ENCODE assay signal across 8 cellular contexts in the genomic region with DNA sequence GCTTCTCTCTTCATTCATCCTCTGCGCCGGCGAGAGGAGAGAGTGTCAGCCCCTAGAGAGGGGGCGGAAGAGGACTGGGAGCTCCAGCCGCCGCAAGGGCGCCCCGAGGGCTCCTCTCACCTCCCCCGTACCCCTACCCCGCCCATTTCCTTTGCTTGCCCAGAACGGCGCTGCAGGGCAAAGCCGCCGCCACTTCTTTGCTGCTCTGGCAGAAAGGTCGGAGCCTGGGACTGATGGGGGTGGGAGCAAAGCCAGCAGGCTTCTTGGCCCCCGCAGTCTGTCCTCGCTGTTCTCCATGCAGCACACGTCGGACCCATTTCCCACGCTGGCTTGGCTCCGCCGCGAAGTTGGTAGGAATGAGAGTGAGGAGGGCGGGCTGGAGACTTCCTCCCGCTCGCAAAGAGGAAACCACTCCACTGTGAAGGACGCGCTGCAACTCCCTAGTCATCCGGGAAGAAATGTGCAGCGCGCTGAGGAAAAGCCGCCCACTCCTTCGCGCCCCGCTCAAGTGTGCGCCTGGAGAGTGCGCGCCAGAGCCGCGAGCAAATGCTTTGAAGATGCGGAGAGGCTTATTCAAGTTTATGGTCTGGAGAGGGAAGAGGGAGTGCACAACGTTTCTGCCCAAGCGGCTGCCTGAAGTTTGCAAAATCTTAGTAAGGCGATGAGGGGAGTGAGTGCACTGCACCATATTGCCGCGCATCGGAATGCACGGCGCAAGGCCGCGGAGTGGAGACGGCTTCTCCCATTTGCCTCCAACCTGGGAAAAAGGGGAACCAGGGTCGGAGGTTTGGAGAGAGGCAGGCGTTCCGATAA. TPM values are rescaled to one million over a fixed set of nuclear protein-coding genes. Genes with fewer than 3 reads are reported as not detected.
DNase-seq lines count a peak whose midpoint lies in the region; ATAC-seq and TF ChIP-seq lines count a peak whose summit lies in the region.

No MANE protein-coding gene starts in this region.

- no peaks in the 10 kb centered on the region for H3K36me3 Mint-ChIP-seq in CD4-positive, alpha-beta memory T cell

- no peak for TF ChIP-seq CTCF in PC-9 (conservative IDR thresholded peaks at IDR 0.05)
- TF ChIP-seq CTCF in colonic mucosa (IDR thresholded peaks at IDR 0.05), result no peak

- peaks cover 16% of the 10 kb centered on the region for H3K79me2 ChIP-seq in PC-9 (ENCODE audit: low read depth)

- no peaks in the 10 kb centered on the region for H3K36me3 ChIP-seq in CD4-positive, alpha-beta memory T cell (ENCODE audit: insufficient read depth, low read length)
- H3K36me3 ChIP-seq in PC-9 (ENCODE audit: low read depth) (no peaks in the 10 kb centered on the region), colonic mucosa (no peaks in the 10 kb centered on the region)

- POLR2A ChIA-PET in CD4-positive, alpha-beta memory T cell (lab: Charles Lee; ENCODE audit: partially characterized antibody), result no interaction called here
- POLR2A ChIA-PET in PC-9 (lab: Charles Lee; ENCODE audit: unreplicated experiment), result interaction anchor here (0.7 to 1.0 kb wide), 2 partner anchors 105 to 1280 kb away, joined by 4 read pairs; no protein-coding TSS in a partner anchor

- H3K9me3 ChIP-seq in CD4-positive, alpha-beta memory T cell (ENCODE audit: control insufficient read depth in 1 of 2, low read length in 2 of 2), result no peaks in the 10 kb centered on the region
- H3K9me3 ChIP-seq in PC-9 (ENCODE audit: insufficient read depth, low read depth), result no peaks in the 10 kb centered on the region
- H3K9me3 ChIP-seq in colonic mucosa, result no peaks in the 10 kb centered on the region

- ATAC-seq in GM21737 (IDR thresholded peaks at IDR 0.05; ENCODE audit: unreplicated experiment), result peak; percentile 66
- no peak for ATAC-seq in GM18873 (IDR thresholded peaks at IDR 0.05; ENCODE audit: low FRiP score, unreplicated experiment)

- H3K4me3 ChIP-seq in CD4-positive, alpha-beta memory T cell (ENCODE audit: low read length in 2 of 2), result no peak overlapping the region
- peak overlapping the region; percentile 64 for H3K4me3 ChIP-seq in PC-9
- peak overlapping the region; percentile 36 for H3K4me3 ChIP-seq in colonic mucosa

- no peak overlapping the region for H3K27ac ChIP-seq in CD4-positive, alpha-beta memory T cell (ENCODE audit: low read depth, low read length)
- H3K27ac ChIP-seq in PC-9 (peak overlapping the region; percentile 60), colonic mucosa (peak overlapping the region; percentile 62), layer of hippocampus (ENCODE audit: low read depth, low read length) (peak overlapping the region; percentile 52)

- peak overlapping the region; percentile 94 for H2AFZ ChIP-seq in PC-9

- H3K27me3 Mint-ChIP-seq in CD4-positive, alpha-beta memory T cell, result peaks cover 26 to 28% of the 10 kb centered on the region in 2 donors

- no peaks in the 10 kb centered on the region for H3K4me1 ChIP-seq in CD4-positive, alpha-beta memory T cell (ENCODE audit: insufficient read depth, low read length)
- H3K4me1 ChIP-seq in PC-9 (replicated peaks; ENCODE audit: insufficient read depth) (no peaks in the 10 kb centered on the region), colonic mucosa (peaks cover 5% of the 10 kb centered on the region)

- peak overlapping the region; percentile 57 to 81 (median 72) for H3K4me3 Mint-ChIP-seq in CD4-positive, alpha-beta memory T cell

- no peaks in the 10 kb centered on the region for H4K20me1 ChIP-seq in PC-9 (ENCODE audit: insufficient read depth)

- BruUV-seq in PC-9 (replicated peaks; lab: Mats Ljungman, UMichigan), result no TSS peak

- intact Hi-C loops in CD4-positive, alpha-beta memory T cell (cut with micrococcal nuclease), result no loop called here
- intact Hi-C loops in PC-9 (cut with micrococcal nuclease; ENCODE audit: unreplicated experiment) (loop anchor here (1.0 to 10.0 kb wide), 10 partner anchors 105 to 1425 kb away; no protein-coding TSS in a partner anchor), colonic mucosa (cut with DNase I) (no loop called here)

- H3K9me3 Mint-ChIP-seq in CD4-positive, alpha-beta memory T cell, result peaks cover 0 to 17% (median 4%) of the 10 kb centered on the region in 8 donors

- H3K9ac ChIP-seq in colonic mucosa (ENCODE audit: low read depth in 2 of 2, low read length in 2 of 2), result peak overlapping the region; percentile 40 to 43

- H3K27me3 ChIP-seq in CD4-positive, alpha-beta memory T cell (ENCODE audit: insufficient read depth, low read length), result peaks cover 3% of the 10 kb centered on the region
- H3K27me3 ChIP-seq in PC-9 (ENCODE audit: insufficient read depth, low read depth) (no peaks in the 10 kb centered on the region), colonic mucosa (peaks cover 41% of the 10 kb centered on the region), layer of hippocampus (ENCODE audit: control insufficient read depth, insufficient read depth, low read length) (peaks cover 6% of the 10 kb centered on the region)

- H3K4me1 Mint-ChIP-seq in CD4-positive, alpha-beta memory T cell, result peaks cover 4 to 40% (median 31%) of the 10 kb centered on the region in 4 donors

- DNase-seq in CD4-positive, alpha-beta memory T cell, result no peak
- DNase-seq in PC-9, result peak; percentile 60 to 69
- peak; percentile 37 for DNase-seq in colonic mucosa
- DNase-seq in stimulated activated CD8-positive, alpha-beta memory T cell treated with anti-CD3 and anti-CD28 coated beads, Interleukin-4, amount 100 ng/mL, for 48 hours, result peak; percentile 30
- no peak for DNase-seq in NCI-H2107 treated with DMSO at 0.1 percent for 48 hours (lab: John Stamatoyannopoulos, UW; ENCODE audit: unreplicated experiment)

- H3K9me2 ChIP-seq in PC-9 (ENCODE audit: insufficient read depth), result no peaks in the 10 kb centered on the region

- CTCF ChIA-PET in CD4-positive, alpha-beta memory T cell (lab: Charles Lee; ENCODE audit: partially characterized antibody), result no interaction called here
- CTCF ChIA-PET in PC-9 (lab: Charles Lee), result interaction anchor here (0.6 to 0.8 kb wide), 2 partner anchors 53 to 1748 kb away, joined by 3 to 5 read pairs; no protein-coding TSS in a partner anchor

- H3K27ac Mint-ChIP-seq in CD4-positive, alpha-beta memory T cell, result no peak overlapping the region

- H3F3A ChIP-seq in PC-9 (ENCODE audit: insufficient read depth, low read depth), result peaks cover 12% of the 10 kb centered on the region

- peak overlapping the region; percentile 99 for H3K4me2 ChIP-seq in PC-9

RNA-seq across cellular contexts. Expression of gene PCDH7, which starts 2.8 kb away (rescaled TPM):
- total RNA-seq in CD4-positive, alpha-beta memory T cell, result not detected
- not detected for polyA plus RNA-seq in CD4-positive, alpha-beta memory T cell
- total RNA-seq in PC-9 (2021) (28.6 and 32.4 TPM in 2 replicates), colonic mucosa (10 to 100 TPM in 1 of 2 donors, 1 to 10 TPM in 1; 4.7 to 18.0 TPM)

Comparison
In these comparisons a context has a peak if more than half of its experiments do, and no peak if none do; other contexts are left out.
1. DNase-seq: peak in PC-9 (2 of 2), colonic mucosa (single experiment) and stimulated activated CD8-positive, alpha-beta memory T cell treated with anti-CD3 and anti-CD28 coated beads, Interleukin-4, amount 100 ng/mL, for 48 hours (single experiment); none in CD4-positive, alpha-beta memory T cell (0 of 5) and NCI-H2107 treated with DMSO at 0.1 percent for 48 hours (single experiment).
2. H3K4me3 ChIP-seq: peak in PC-9 (single experiment) and colonic mucosa (single experiment); none in CD4-positive, alpha-beta memory T cell (0 of 2).
3. RNA of gene PCDH7, which starts 2.8 kb away (total RNA-seq): 28.6 to 32.4 TPM in PC-9 and 4.7 to 18.0 TPM in colonic mucosa; not detected in CD4-positive, alpha-beta memory T cell; every median in the first group is over 4 times any median in the second.